In genomic region chr1:117544509-117545109, GRCh38 we compare ENCODE assay signal across 22 cellular contexts.
"Had no signal": no experiment of that assay in that cellular context is flagged by ENCODE, and none has a peak within 500 bp of the region (broad histone marks: within the 10 kb centered on the region; RNA-seq: fewer than 3 reads in every experiment).

No MANE protein-coding gene starts in this region.

- H3K4me3 ChIP-seq: left lung, psoas muscle, skin epidermis, tibial nerve, vagina had no signal

- FAIRE-seq: colon, keratinocyte had no signal

- H3K36me3 ChIP-seq: left lung, tibial nerve, vagina had no signal

- H3K4me3 Mint-ChIP-seq: activated B cell treated with CpG ODN at 0.5 μM for 24 hours; activated CD4-positive, alpha-beta T cell treated with anti-CD3 and anti-CD28 coated beads, Interleukin-2, amount 10 ng/mL, durations not matched to agents 7 days and 5 days; activated CD8-positive, alpha-beta T cell treated with anti-CD3 and anti-CD28 coated beads, Interleukin-2, amount 10 ng/mL, durations not matched to agents 7 days and 5 days; activated T-cell treated with anti-CD3 and anti-CD28 coated beads, Interleukin-2, amount 50 U/mL, for 24 hours; brain; endodermal cell; stimulated activated naive CD8-positive, alpha-beta T cell treated with anti-CD3 and anti-CD28 coated beads, Interleukin-15, Interleukin-2, amounts not matched to agents 100 ng/mL and 50 ng/mL, for 24 hours had no signal

- H3K27ac ChIP-seq: foreskin keratinocyte, left lung, psoas muscle, skin epidermis, tibial nerve, vagina had no signal

- H3K36me3 Mint-ChIP-seq: brain had no signal

- H3K9me3 Mint-ChIP-seq: activated B cell treated with CpG ODN at 0.5 μM for 24 hours; activated CD4-positive, alpha-beta T cell treated with anti-CD3 and anti-CD28 coated beads, Interleukin-2, amount 10 ng/mL, durations not matched to agents 7 days and 5 days; activated T-cell treated with anti-CD3 and anti-CD28 coated beads, Interleukin-2, amount 50 U/mL, for 24 hours; activated T-helper 2 cell treated with anti-CD3 and anti-CD28 coated beads, Interferon-gamma antibody, Interleukin-2, Interleukin-4, amounts not matched to agents 10 μg/mL and 5 μg/mL and 100 μg/mL, durations not matched to agents 14 hours and 24 hours and 36 hours; brain; endodermal cell; stimulated activated naive CD8-positive, alpha-beta T cell treated with anti-CD3 and anti-CD28 coated beads, Interleukin-15, Interleukin-2, amounts not matched to agents 100 ng/mL and 50 ng/mL, for 24 hours had no signal

- H3K27me3 Mint-ChIP-seq: activated B cell treated with CpG ODN at 0.5 μM for 24 hours; activated T-cell treated with anti-CD3 and anti-CD28 coated beads, Interleukin-2, amount 50 U/mL, for 24 hours; brain; stimulated activated naive CD8-positive, alpha-beta T cell treated with anti-CD3 and anti-CD28 coated beads, Interleukin-15, Interleukin-2, amounts not matched to agents 100 ng/mL and 50 ng/mL, for 24 hours had no signal

- DNase-seq: activated B cell treated with CpG ODN at 0.5 μM for 24 hours; activated CD4-positive, alpha-beta T cell treated with anti-CD3 and anti-CD28 coated beads, Interleukin-2, amount 10 ng/mL, durations not matched to agents 7 days and 5 days; activated CD8-positive, alpha-beta T cell treated with anti-CD3 and anti-CD28 coated beads, Interleukin-2, amount 10 ng/mL, durations not matched to agents 7 days and 5 days; activated naive CD4-positive, alpha-beta T cell treated with Interleukin-2 at 50 U/mL for 16 hours; activated T-cell treated with anti-CD3 and anti-CD28 coated beads, Interleukin-2, amount 50 U/mL, for 24 hours; central memory CD4-positive, alpha-beta T cell; endodermal cell; foreskin keratinocyte; glutamatergic neuron; left lung; psoas muscle; right cardiac atrium; stimulated activated CD4-positive, alpha-beta T cell treated with anti-CD3 and anti-CD28 coated beads, Interleukin-15, amount 100 ng/mL, for 24 hours; stimulated activated CD4-positive, alpha-beta T cell treated with anti-CD3 and anti-CD28 coated beads, Interleukin-2, amount 100 ng/mL, for 48 hours had no signal

- H3K9me3 ChIP-seq: left lung, psoas muscle, tibial nerve, vagina had no signal

- H3K27me3 ChIP-seq: left lung, tibial nerve, vagina had no signal

- H3K27ac Mint-ChIP-seq: activated B cell treated with CpG ODN at 0.5 μM for 24 hours; activated CD4-positive, alpha-beta T cell treated with anti-CD3 and anti-CD28 coated beads, Interleukin-2, amount 10 ng/mL, durations not matched to agents 7 days and 5 days; activated CD8-positive, alpha-beta T cell treated with anti-CD3 and anti-CD28 coated beads, Interleukin-2, amount 10 ng/mL, durations not matched to agents 7 days and 5 days; activated T-cell treated with anti-CD3 and anti-CD28 coated beads, Interleukin-2, amount 50 U/mL, for 24 hours; activated T-helper 2 cell treated with anti-CD3 and anti-CD28 coated beads, Interferon-gamma antibody, Interleukin-2, Interleukin-4, amounts not matched to agents 10 μg/mL and 5 μg/mL and 100 μg/mL, durations not matched to agents 14 hours and 24 hours and 36 hours; brain; endodermal cell; stimulated activated naive CD8-positive, alpha-beta T cell treated with anti-CD3 and anti-CD28 coated beads, Interleukin-15, Interleukin-2, amounts not matched to agents 100 ng/mL and 50 ng/mL, for 24 hours had no signal

- H3K4me1 Mint-ChIP-seq: activated B cell treated with CpG ODN at 0.5 μM for 24 hours, brain, endodermal cell had no signal

- ATAC-seq: activated CD8-positive, alpha-beta T cell treated with anti-CD3 and anti-CD28 coated beads, Interleukin-2, amount 10 ng/mL, durations not matched to agents 7 days and 5 days; foreskin keratinocyte; left lung; psoas muscle; right cardiac atrium had no signal

- H3K4me1 ChIP-seq: foreskin keratinocyte, left lung, tibial nerve, vagina had no signal
